Comparison of ENCODE assay signal across 9 cellular contexts in genomic region chr2:215950009-215950408, GRCh38.
DNase-seq lines count a peak whose midpoint lies in the region; ATAC-seq, FAIRE-seq and TF ChIP-seq lines count a peak whose summit lies in the region.
"Had no signal": no experiment of that assay in that cellular context is flagged by ENCODE, and none has a peak within 500 bp of the region (broad histone marks: within the 10 kb centered on the region; RNA-seq: fewer than 3 reads in every experiment).

No MANE protein-coding gene starts in this region.

- intact Hi-C loops in left ventricle myocardium superior (cut with micrococcal nuclease) = no loop called here

- no peak for FAIRE-seq in HTR-8/SVneo (lab: Jason Lieb, UNC)
- peak; percentile 52 for FAIRE-seq in TTC549 (lab: Jason Lieb, UNC)

- DNase-seq in cardiac muscle cell (ENCODE audit: low read depth in 1 of 2, low spot score in 1 of 2) = peak; percentile 47 to 59
- DNase-seq in left ventricle myocardium superior = no peak
- peak; percentile 45 for DNase-seq in HTR-8/SVneo (ENCODE audit: insufficient read length, low spot score)
- peak; percentile 39 for DNase-seq in iPS-NIHi11 (ENCODE audit: low spot score)
- no peak for DNase-seq in upper lobe of left lung
- no peak for DNase-seq in GF-D8 (lab: John Stamatoyannopoulos, UW)

- H3K27me3 ChIP-seq in cardiac muscle cell (no peaks in the 10 kb centered on the region), upper lobe of left lung (no peaks in the 10 kb centered on the region)

- TF ChIP-seq CTCF in cardiac muscle cell (IDR thresholded peaks at IDR 0.05; ENCODE audit: low read depth, low read length) (peak; percentile 63), upper lobe of left lung (IDR thresholded peaks at IDR 0.05) (peak in 4 of 6 experiments; percentile 19 to 59 (median 52))

- H3K4me1 ChIP-seq in cardiac muscle cell (ENCODE audit: low read depth) = no peaks in the 10 kb centered on the region
- H3K4me1 ChIP-seq in upper lobe of left lung = no peaks in the 10 kb centered on the region

- TF ChIP-seq POLR2A in upper lobe of left lung (IDR thresholded peaks at IDR 0.05) = no peak

- H3K4me3 ChIP-seq in cardiac muscle cell (no peak overlapping the region), upper lobe of left lung (no peak overlapping the region)

- H3K27ac ChIP-seq in cardiac muscle cell (no peak overlapping the region), upper lobe of left lung (no peak overlapping the region)
- H3K27ac ChIP-seq: HL-60 had no signal

- no peak for TF ChIP-seq EP300 in upper lobe of left lung (IDR thresholded peaks at IDR 0.05)

- H3K36me3 ChIP-seq in cardiac muscle cell = no peaks in the 10 kb centered on the region
- H3K36me3 ChIP-seq in upper lobe of left lung = peaks cover 0 to 8% (median 3%) of the 10 kb centered on the region in 4 donors

- no peak for ATAC-seq in left ventricle myocardium superior
- ATAC-seq in GM21576 (IDR thresholded peaks at IDR 0.05; ENCODE audit: unreplicated experiment) = peak; percentile 78
- ATAC-seq in upper lobe of left lung (ENCODE audit: low FRiP score in 2 of 2) = peak; percentile 44 to 57

- WGBS in upper lobe of left lung, 2 donors = 62 to 64% methylated on average over 3 of the region's 3 CpGs

- H3K9me3 ChIP-seq in cardiac muscle cell (ENCODE audit: low read depth) (no peaks in the 10 kb centered on the region), upper lobe of left lung (no peaks in the 10 kb centered on the region)

Comparison
In these comparisons a context has a peak if more than half of its experiments do, and no peak if none do; other contexts are left out.
1. DNase-seq: peak in cardiac muscle cell (2 of 2), HTR-8/SVneo (single experiment) and iPS-NIHi11 (single experiment); none in left ventricle myocardium superior (single experiment), upper lobe of left lung (0 of 2) and GF-D8 (single experiment).